Comparison of ENCODE assay signal across 14 cellular contexts in genomic region chr7:157949711-157950110, GRCh38.
"Had no signal": no experiment of that assay in that cellular context is flagged by ENCODE, and none has a peak within 500 bp of the region (broad histone marks: within the 10 kb centered on the region; RNA-seq: fewer than 3 reads in every experiment).

No MANE protein-coding gene starts in this region.

- DNase-seq: activated CD4-positive, alpha-beta T cell treated with anti-CD3 and anti-CD28 coated beads, Interleukin-2, amount 10 ng/mL, durations not matched to agents 7 days and 5 days; activated CD8-positive, alpha-beta memory T cell treated with anti-CD3 and anti-CD28 coated beads, Interleukin-2, amount 50 U/mL, for 4 hours; activated naive CD4-positive, alpha-beta T cell treated with anti-CD3 and anti-CD28 coated beads for 36 hours; activated T-cell treated with anti-CD3 and anti-CD28 coated beads, Interleukin-2, amount 50 U/mL, for 4 hours; effector memory CD8-positive, alpha-beta T cell; gastrocnemius medialis; head of caudate nucleus; left lung; mammary epithelial cell; midbrain; stimulated activated CD4-positive, alpha-beta T cell treated with anti-CD3 and anti-CD28 coated beads, Interleukin-4, amount 100 ng/mL, for 4 hours; stimulated activated naive B cell treated with anti-CD40 and anti-IgM and Interleukin-4, amounts not matched to agents 10 μg/mL and 1 μg/mL and 100 μg/mL, for 72 hours; T1000 had no signal

- H3K27me3 ChIP-seq: gastrocnemius medialis, left lung had no signal

- H3K4me3 ChIP-seq: gastrocnemius medialis, left lung had no signal

- H3K36me3 ChIP-seq: gastrocnemius medialis, left lung had no signal

- ATAC-seq: activated T-cell treated with anti-CD3 and anti-CD28 coated beads, Interleukin-2, amount 50 U/mL, for 4 hours; effector memory CD8-positive, alpha-beta T cell; gastrocnemius medialis; left lung; sciatic nerve; stimulated activated naive B cell treated with anti-CD40 and anti-IgM and Interleukin-4, amounts not matched to agents 10 μg/mL and 1 μg/mL and 100 μg/mL, for 72 hours had no signal
